In genomic region chr17:67922503-67922902, GRCh38 we compare ENCODE assay signal across 1 cellular context.
TF ChIP-seq lines count a peak whose summit lies in the region.

No MANE protein-coding gene starts in this region.

TF ChIP-seq in GM23338, 12 proteins besides CTCF, POLR2A, EP300 and RAD21 (continued from another document):
- TF ChIP-seq ZNF462 (CRISPR knock-in tag; IDR thresholded peaks at IDR 0.05), result no peak
- TF ChIP-seq POLR2AphosphoS5 (IDR thresholded peaks at IDR 0.05; ENCODE audit: low read depth), result no peak
- TF ChIP-seq STAT1 (IDR thresholded peaks at IDR 0.05; ENCODE audit: unreplicated experiment), result no peak
- TF ChIP-seq CREB1 (CRISPR knock-in tag; IDR thresholded peaks at IDR 0.05; ENCODE audit: low read depth), result no peak
- TF ChIP-seq JUNB (IDR thresholded peaks at IDR 0.05; ENCODE audit: unreplicated experiment), result no peak
- TF ChIP-seq, protein P1, sequence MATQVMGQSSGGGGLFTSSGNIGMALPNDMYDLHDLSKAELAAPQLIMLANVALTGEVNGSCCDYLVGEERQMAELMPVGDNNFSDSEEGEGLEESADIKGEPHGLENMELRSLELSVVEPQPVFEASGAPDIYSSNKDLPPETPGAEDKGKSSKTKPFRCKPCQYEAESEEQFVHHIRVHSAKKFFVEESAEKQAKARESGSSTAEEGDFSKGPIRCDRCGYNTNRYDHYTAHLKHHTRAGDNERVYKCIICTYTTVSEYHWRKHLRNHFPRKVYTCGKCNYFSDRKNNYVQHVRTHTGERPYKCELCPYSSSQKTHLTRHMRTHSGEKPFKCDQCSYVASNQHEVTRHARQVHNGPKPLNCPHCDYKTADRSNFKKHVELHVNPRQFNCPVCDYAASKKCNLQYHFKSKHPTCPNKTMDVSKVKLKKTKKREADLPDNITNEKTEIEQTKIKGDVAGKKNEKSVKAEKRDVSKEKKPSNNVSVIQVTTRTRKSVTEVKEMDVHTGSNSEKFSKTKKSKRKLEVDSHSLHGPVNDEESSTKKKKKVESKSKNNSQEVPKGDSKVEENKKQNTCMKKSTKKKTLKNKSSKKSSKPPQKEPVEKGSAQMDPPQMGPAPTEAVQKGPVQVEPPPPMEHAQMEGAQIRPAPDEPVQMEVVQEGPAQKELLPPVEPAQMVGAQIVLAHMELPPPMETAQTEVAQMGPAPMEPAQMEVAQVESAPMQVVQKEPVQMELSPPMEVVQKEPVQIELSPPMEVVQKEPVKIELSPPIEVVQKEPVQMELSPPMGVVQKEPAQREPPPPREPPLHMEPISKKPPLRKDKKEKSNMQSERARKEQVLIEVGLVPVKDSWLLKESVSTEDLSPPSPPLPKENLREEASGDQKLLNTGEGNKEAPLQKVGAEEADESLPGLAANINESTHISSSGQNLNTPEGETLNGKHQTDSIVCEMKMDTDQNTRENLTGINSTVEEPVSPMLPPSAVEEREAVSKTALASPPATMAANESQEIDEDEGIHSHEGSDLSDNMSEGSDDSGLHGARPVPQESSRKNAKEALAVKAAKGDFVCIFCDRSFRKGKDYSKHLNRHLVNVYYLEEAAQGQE (IDR thresholded peaks at IDR 0.05; ENCODE audit: unreplicated experiment), result no peak
- TF ChIP-seq ZNF331 (CRISPR knock-in tag; IDR thresholded peaks at IDR 0.05; ENCODE audit: low read depth), result no peak
- TF ChIP-seq EZH2phosphoT487 (IDR thresholded peaks at IDR 0.05; ENCODE audit: unreplicated experiment), result no peak
